ENCODE assay signal across 1 cellular context in genomic region chr12:27710592-27711311, GRCh38.
TF ChIP-seq lines count a peak whose summit lies in the region.

Gene MRPS35 (plus strand): TSS chr12:27710832. CDS start chr12:27710844, 12 bp downstream.

TF ChIP-seq in HepG2, 621 proteins besides CTCF, POLR2A, EP300 and RAD21 (continued from another document):
- TF ChIP-seq, protein P1, sequence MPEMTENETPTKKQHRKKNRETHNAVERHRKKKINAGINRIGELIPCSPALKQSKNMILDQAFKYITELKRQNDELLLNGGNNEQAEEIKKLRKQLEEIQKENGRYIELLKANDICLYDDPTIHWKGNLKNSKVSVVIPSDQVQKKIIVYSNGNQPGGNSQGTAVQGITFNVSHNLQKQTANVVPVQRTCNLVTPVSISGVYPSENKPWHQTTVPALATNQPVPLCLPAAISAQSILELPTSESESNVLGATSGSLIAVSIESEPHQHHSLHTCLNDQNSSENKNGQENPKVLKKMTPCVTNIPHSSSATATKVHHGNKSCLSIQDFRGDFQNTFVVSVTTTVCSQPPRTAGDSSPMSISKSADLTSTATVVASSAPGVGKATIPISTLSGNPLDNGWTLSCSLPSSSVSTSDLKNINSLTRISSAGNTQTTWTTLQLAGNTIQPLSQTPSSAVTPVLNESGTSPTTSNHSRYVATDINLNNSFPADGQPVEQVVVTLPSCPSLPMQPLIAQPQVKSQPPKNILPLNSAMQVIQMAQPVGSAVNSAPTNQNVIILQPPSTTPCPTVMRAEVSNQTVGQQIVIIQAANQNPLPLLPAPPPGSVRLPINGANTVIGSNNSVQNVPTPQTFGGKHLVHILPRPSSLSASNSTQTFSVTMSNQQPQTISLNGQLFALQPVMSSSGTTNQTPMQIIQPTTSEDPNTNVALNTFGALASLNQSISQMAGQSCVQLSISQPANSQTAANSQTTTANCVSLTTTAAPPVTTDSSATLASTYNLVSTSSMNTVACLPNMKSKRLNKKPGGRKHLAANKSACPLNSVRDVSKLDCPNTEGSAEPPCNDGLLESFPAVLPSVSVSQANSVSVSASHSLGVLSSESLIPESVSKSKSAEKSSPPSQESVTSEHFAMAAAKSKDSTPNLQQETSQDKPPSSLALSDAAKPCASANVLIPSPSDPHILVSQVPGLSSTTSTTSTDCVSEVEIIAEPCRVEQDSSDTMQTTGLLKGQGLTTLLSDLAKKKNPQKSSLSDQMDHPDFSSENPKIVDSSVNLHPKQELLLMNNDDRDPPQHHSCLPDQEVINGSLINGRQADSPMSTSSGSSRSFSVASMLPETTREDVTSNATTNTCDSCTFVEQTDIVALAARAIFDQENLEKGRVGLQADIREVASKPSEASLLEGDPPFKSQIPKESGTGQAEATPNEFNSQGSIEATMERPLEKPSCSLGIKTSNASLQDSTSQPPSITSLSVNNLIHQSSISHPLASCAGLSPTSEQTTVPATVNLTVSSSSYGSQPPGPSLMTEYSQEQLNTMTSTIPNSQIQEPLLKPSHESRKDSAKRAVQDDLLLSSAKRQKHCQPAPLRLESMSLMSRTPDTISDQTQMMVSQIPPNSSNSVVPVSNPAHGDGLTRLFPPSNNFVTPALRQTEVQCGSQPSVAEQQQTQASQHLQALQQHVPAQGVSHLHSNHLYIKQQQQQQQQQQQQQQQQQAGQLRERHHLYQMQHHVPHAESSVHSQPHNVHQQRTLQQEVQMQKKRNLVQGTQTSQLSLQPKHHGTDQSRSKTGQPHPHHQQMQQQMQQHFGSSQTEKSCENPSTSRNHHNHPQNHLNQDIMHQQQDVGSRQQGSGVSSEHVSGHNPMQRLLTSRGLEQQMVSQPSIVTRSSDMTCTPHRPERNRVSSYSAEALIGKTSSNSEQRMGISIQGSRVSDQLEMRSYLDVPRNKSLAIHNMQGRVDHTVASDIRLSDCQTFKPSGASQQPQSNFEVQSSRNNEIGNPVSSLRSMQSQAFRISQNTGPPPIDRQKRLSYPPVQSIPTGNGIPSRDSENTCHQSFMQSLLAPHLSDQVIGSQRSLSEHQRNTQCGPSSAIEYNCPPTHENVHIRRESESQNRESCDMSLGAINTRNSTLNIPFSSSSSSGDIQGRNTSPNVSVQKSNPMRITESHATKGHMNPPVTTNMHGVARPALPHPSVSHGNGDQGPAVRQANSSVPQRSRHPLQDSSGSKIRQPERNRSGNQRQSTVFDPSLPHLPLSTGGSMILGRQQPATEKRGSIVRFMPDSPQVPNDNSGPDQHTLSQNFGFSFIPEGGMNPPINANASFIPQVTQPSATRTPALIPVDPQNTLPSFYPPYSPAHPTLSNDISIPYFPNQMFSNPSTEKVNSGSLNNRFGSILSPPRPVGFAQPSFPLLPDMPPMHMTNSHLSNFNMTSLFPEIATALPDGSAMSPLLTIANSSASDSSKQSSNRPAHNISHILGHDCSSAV (CRISPR knock-in tag; IDR thresholded peaks at IDR 0.05; ENCODE audit: borderline replicate concordance), result peak; percentile 97; the same call in 1 of the 2 replicates
- TF ChIP-seq POLR2G (IDR thresholded peaks at IDR 0.05; ENCODE audit: low read depth, low read length) (peak; percentile 97), ZNF780A (CRISPR knock-in tag; IDR thresholded peaks at IDR 0.05) (no peak), EEA1 (CRISPR knock-in tag; IDR thresholded peaks at IDR 0.05; ENCODE audit: borderline replicate concordance) (peak; percentile 89), SYNCRIP (IDR thresholded peaks at IDR 0.05; ENCODE audit: insufficient read depth, low read depth, low read length) (no peak), ZNF430 (CRISPR knock-in tag; IDR thresholded peaks at IDR 0.05) (peak; percentile 93; the same call in 1 of the 2 replicates), ZNF431 (CRISPR knock-in tag; IDR thresholded peaks at IDR 0.05; ENCODE audit: borderline replicate concordance, low read depth) (no peak; the same call in 1 of the 2 replicates), TRAFD1 (CRISPR knock-in tag; IDR thresholded peaks at IDR 0.05; ENCODE audit: borderline replicate concordance) (no peak), SMAD1 (CRISPR knock-in tag; IDR thresholded peaks at IDR 0.05; ENCODE audit: borderline replicate concordance, low read depth) (peak; percentile 67; the same call in 1 of the 2 replicates), KDM6A (CRISPR knock-in tag; IDR thresholded peaks at IDR 0.05; ENCODE audit: low read depth) (no peak), ZNF558 (CRISPR knock-in tag; IDR thresholded peaks at IDR 0.05; ENCODE audit: borderline replicate concordance) (no peak; the same call in 1 of the 2 replicates), ARNTL (CRISPR knock-in tag; IDR thresholded peaks at IDR 0.05) (peak; percentile 67; the same call in 1 of the 2 replicates), ATRX (CRISPR knock-in tag; IDR thresholded peaks at IDR 0.05; ENCODE audit: borderline replicate concordance) (no peak; the same call in 1 of the 2 replicates), NFKB2 (CRISPR knock-in tag; IDR thresholded peaks at IDR 0.05; ENCODE audit: borderline replicate concordance) (peak; percentile 94; the same call in 1 of the 2 replicates), WIZ (CRISPR knock-in tag; IDR thresholded peaks at IDR 0.05) (no peak), BHLHE40 (IDR thresholded peaks at IDR 0.05; ENCODE audit: low read length) (peak; percentile 7), REXO4 (CRISPR knock-in tag; IDR thresholded peaks at IDR 0.05; ENCODE audit: borderline replicate concordance) (no peak), ZNF382 (CRISPR knock-in tag; IDR thresholded peaks at IDR 0.05; ENCODE audit: borderline replicate concordance) (no peak), JUNB (CRISPR knock-in tag; IDR thresholded peaks at IDR 0.05; ENCODE audit: borderline replicate concordance) (peak; percentile 41; the same call in 1 of the 2 replicates), SAP130 (CRISPR knock-in tag; IDR thresholded peaks at IDR 0.05; ENCODE audit: low read depth) (peak; percentile 90), TP53 (CRISPR knock-in tag; conservative IDR thresholded peaks at IDR 0.05) (peak; percentile 48; the same call in 1 of the 2 replicates), MXI1 (IDR thresholded peaks at IDR 0.05; ENCODE audit: borderline replicate concordance, low read depth, low read length) (peak; percentile 89), ZNF12 (CRISPR knock-in tag; IDR thresholded peaks at IDR 0.05) (peak; percentile 56; the same call in 1 of the 2 replicates), ZSCAN22 (CRISPR knock-in tag; IDR thresholded peaks at IDR 0.05) (no peak), ZNF75D (CRISPR knock-in tag; IDR thresholded peaks at IDR 0.05; ENCODE audit: borderline replicate concordance) (no peak), STAG1 (CRISPR knock-in tag; IDR thresholded peaks at IDR 0.05) (no peak; the same call in 1 of the 2 replicates), MATR3 (CRISPR knock-in tag; IDR thresholded peaks at IDR 0.05) (no peak), SNAPC5 (CRISPR knock-in tag; IDR thresholded peaks at IDR 0.05; ENCODE audit: borderline replicate concordance) (peak; percentile 72; the same call in 1 of the 2 replicates), CREM (IDR thresholded peaks at IDR 0.05) (no peak), CREM (CRISPR knock-in tag; IDR thresholded peaks at IDR 0.05) (no peak), HNRNPK (IDR thresholded peaks at IDR 0.05; ENCODE audit: low read depth, low read length, poor library complexity, severe bottlenecking) (no peak), ZC3H13 (CRISPR knock-in tag; IDR thresholded peaks at IDR 0.05) (peak; percentile 82), ZFP1 (CRISPR knock-in tag; IDR thresholded peaks at IDR 0.05) (peak; percentile 25; the same call in 1 of the 2 replicates), SCMH1 (CRISPR knock-in tag; IDR thresholded peaks at IDR 0.05; ENCODE audit: borderline replicate concordance) (no peak), POLR2AphosphoS2 (IDR thresholded peaks at IDR 0.05; ENCODE audit: low read depth, low read length) (no peak), SKIL (CRISPR knock-in tag; IDR thresholded peaks at IDR 0.05; ENCODE audit: borderline replicate concordance) (peak; percentile 31; the same call in 1 of the 2 replicates)
- TF ChIP-seq, protein P2, sequence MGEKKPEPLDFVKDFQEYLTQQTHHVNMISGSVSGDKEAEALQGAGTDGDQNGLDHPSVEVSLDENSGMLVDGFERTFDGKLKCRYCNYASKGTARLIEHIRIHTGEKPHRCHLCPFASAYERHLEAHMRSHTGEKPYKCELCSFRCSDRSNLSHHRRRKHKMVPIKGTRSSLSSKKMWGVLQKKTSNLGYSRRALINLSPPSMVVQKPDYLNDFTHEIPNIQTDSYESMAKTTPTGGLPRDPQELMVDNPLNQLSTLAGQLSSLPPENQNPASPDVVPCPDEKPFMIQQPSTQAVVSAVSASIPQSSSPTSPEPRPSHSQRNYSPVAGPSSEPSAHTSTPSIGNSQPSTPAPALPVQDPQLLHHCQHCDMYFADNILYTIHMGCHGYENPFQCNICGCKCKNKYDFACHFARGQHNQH (CRISPR knock-in tag; IDR thresholded peaks at IDR 0.05), result peak; percentile 70; the same call in 1 of the 2 replicates
- TF ChIP-seq, protein P3, sequence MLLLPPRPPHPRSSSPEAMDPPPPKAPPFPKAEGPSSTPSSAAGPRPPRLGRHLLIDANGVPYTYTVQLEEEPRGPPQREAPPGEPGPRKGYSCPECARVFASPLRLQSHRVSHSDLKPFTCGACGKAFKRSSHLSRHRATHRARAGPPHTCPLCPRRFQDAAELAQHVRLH (CRISPR knock-in tag; IDR thresholded peaks at IDR 0.05; ENCODE audit: borderline replicate concordance, low read depth), result peak; percentile 77; the same call in 1 of the 2 replicates
- TF ChIP-seq, protein P4, sequence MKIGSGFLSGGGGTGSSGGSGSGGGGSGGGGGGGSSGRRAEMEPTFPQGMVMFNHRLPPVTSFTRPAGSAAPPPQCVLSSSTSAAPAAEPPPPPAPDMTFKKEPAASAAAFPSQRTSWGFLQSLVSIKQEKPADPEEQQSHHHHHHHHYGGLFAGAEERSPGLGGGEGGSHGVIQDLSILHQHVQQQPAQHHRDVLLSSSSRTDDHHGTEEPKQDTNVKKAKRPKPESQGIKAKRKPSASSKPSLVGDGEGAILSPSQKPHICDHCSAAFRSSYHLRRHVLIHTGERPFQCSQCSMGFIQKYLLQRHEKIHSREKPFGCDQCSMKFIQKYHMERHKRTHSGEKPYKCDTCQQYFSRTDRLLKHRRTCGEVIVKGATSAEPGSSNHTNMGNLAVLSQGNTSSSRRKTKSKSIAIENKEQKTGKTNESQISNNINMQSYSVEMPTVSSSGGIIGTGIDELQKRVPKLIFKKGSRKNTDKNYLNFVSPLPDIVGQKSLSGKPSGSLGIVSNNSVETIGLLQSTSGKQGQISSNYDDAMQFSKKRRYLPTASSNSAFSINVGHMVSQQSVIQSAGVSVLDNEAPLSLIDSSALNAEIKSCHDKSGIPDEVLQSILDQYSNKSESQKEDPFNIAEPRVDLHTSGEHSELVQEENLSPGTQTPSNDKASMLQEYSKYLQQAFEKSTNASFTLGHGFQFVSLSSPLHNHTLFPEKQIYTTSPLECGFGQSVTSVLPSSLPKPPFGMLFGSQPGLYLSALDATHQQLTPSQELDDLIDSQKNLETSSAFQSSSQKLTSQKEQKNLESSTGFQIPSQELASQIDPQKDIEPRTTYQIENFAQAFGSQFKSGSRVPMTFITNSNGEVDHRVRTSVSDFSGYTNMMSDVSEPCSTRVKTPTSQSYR (CRISPR knock-in tag; IDR thresholded peaks at IDR 0.05; ENCODE audit: borderline replicate concordance), result no peak
- TF ChIP-seq, protein P5, sequence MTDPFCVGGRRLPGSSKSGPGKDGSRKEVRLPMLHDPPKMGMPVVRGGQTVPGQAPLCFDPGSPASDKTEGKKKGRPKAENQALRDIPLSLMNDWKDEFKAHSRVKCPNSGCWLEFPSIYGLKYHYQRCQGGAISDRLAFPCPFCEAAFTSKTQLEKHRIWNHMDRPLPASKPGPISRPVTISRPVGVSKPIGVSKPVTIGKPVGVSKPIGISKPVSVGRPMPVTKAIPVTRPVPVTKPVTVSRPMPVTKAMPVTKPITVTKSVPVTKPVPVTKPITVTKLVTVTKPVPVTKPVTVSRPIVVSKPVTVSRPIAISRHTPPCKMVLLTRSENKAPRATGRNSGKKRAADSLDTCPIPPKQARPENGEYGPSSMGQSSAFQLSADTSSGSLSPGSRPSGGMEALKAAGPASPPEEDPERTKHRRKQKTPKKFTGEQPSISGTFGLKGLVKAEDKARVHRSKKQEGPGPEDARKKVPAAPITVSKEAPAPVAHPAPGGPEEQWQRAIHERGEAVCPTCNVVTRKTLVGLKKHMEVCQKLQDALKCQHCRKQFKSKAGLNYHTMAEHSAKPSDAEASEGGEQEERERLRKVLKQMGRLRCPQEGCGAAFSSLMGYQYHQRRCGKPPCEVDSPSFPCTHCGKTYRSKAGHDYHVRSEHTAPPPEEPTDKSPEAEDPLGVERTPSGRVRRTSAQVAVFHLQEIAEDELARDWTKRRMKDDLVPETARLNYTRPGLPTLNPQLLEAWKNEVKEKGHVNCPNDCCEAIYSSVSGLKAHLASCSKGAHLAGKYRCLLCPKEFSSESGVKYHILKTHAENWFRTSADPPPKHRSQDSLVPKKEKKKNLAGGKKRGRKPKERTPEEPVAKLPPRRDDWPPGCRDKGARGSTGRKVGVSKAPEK (CRISPR knock-in tag; IDR thresholded peaks at IDR 0.05; ENCODE audit: borderline replicate concordance), result no peak
